ENCODE assay signal across 1 cellular context in genomic region chr1:30912203-30912602, GRCh38.
TF ChIP-seq lines count a peak whose summit lies in the region.

No MANE protein-coding gene starts in this region.

TF ChIP-seq in H1, 55 proteins besides CTCF, POLR2A, EP300 and RAD21:
- TF ChIP-seq USF2 (IDR thresholded peaks at IDR 0.05; ENCODE audit: low read length) (no peak), SP1 (IDR thresholded peaks at IDR 0.05; ENCODE audit: low read depth, low read length) (no peak), SIN3A (conservative IDR thresholded peaks at IDR 0.05 in 1 of 2, IDR thresholded peaks at IDR 0.05 in 1 of 2; ENCODE audit: low read depth in 1 of 2, low read length in 2 of 2) (no peak), BCL11A (IDR thresholded peaks at IDR 0.05; ENCODE audit: low read depth in 2 of 2, low read length in 2 of 2) (no peak), CHD1 (IDR thresholded peaks at IDR 0.05; ENCODE audit: low read depth, low read length) (no peak), POLR2AphosphoS5 (IDR thresholded peaks at IDR 0.05; ENCODE audit: low read depth, low read length) (no peak), CHD2 (IDR thresholded peaks at IDR 0.05; ENCODE audit: low read length) (no peak), TCF12 (IDR thresholded peaks at IDR 0.05; ENCODE audit: low read depth, low read length) (no peak), JUND (IDR thresholded peaks at IDR 0.05; ENCODE audit: low read length) (no peak), GTF2F1 (IDR thresholded peaks at IDR 0.05; ENCODE audit: borderline replicate concordance, low read depth, low read length) (no peak), ATF2 (IDR thresholded peaks at IDR 0.05; ENCODE audit: low read length) (no peak), KDM4A (IDR thresholded peaks at IDR 0.05; ENCODE audit: low read depth, low read length, severe bottlenecking) (no peak), ZNF274 (IDR thresholded peaks at IDR 0.05; ENCODE audit: borderline replicate concordance, extremely low read depth, low read length) (no peak), ATF3 (IDR thresholded peaks at IDR 0.05; ENCODE audit: insufficient read depth, low read depth, low read length) (no peak), YY1 (IDR thresholded peaks at IDR 0.05; ENCODE audit: low read depth, low read length) (no peak), JUN (IDR thresholded peaks at IDR 0.05; ENCODE audit: low read depth, low read length) (no peak), NANOG (IDR thresholded peaks at IDR 0.05; ENCODE audit: insufficient read depth, low read depth, low read length, poor library complexity, severe bottlenecking) (no peak), CHD7 (IDR thresholded peaks at IDR 0.05; ENCODE audit: insufficient replicate concordance, low read length) (no peak)
